ENCODE assay signal across 8 cellular contexts in the genomic region with DNA sequence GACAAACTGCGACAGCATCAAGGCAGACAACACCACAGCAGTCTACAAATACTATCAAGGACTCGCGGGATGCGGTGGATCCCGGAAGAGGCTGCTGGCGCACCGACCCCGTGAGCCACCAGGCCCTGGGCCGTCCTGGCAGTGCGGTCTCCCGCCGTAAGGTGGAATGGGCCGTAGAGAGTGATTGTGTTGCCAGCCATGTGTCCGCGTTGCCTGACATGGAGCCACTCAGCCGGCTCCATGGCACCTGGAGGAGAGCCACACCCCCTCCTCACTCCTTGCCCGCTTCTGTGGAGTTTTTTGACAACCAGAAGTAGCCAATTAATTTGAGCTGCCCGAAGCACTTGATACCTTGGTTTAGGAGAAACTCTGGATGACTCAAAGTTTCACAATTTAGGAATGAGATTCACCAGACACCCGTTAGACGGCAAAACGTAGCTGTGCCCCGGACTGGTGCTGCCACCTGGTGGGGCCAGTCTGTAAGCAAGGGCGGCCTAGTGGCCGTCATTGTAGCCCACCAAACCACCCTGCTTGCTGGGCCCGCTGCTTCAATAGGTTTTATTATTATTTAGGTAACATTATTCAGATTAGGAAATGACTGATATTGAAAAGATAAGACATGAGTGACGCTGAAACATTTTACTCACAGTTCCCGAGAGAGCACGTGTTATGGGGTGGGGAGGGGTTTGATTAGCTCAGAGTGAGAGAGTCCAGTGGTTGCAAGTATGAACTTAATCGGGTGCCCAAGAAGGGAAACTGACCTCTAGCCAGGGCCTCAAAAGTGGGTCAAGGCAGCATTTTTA. TPM values are rescaled to one million over a fixed set of nuclear protein-coding genes. Genes with fewer than 3 reads are reported as not detected.
DNase-seq lines count a peak whose midpoint lies in the region; ATAC-seq and TF ChIP-seq lines count a peak whose summit lies in the region.

No MANE protein-coding gene starts in this region.

- H3K27me3 Mint-ChIP-seq in CD14-positive monocyte (ENCODE audit: low read depth in 3 of 3), result peaks cover 26 to 35% (median 27%) of the 10 kb centered on the region in 3 donors

- peak overlapping the region; percentile 21 to 81 for H3K4me3 Mint-ChIP-seq in CD14-positive monocyte

- no peaks in the 10 kb centered on the region for H3K27me3 ChIP-seq in endocrine pancreas (ENCODE audit: control insufficient read depth, insufficient read depth, low read length)

- H3K36me3 Mint-ChIP-seq in CD14-positive monocyte, result no peaks in the 10 kb centered on the region

- H3K9me3 ChIP-seq in endocrine pancreas (ENCODE audit: control insufficient read depth, low read length) (no peaks in the 10 kb centered on the region), mucosa of descending colon (no peaks in the 10 kb centered on the region)

- intact Hi-C loops in CD14-positive monocyte (cut with micrococcal nuclease) (no loop called here), mucosa of descending colon (cut with DNase I, micrococcal nuclease) (loop anchor here (10.0 kb wide), 1 partner anchor 148 kb away; the partner anchor contains the start of genes MZT2B (in 2 of the 2) and SMPD4 (in 2 of the 2))

- no peaks in the 10 kb centered on the region for H3K36me3 ChIP-seq in endocrine pancreas (ENCODE audit: control insufficient read depth, insufficient read depth, low read length)
- no peaks in the 10 kb centered on the region for H3K36me3 ChIP-seq in mucosa of descending colon (ENCODE audit: low read depth)

- H3K4me1 ChIP-seq in endocrine pancreas (ENCODE audit: control insufficient read depth, insufficient read depth, low read length) (no peaks in the 10 kb centered on the region), mucosa of descending colon (ENCODE audit: low read depth) (no peaks in the 10 kb centered on the region)

- TF ChIP-seq CTCF in CD14-positive monocyte (IDR thresholded peaks at IDR 0.05) (peak; percentile 95), mucosa of descending colon (IDR thresholded peaks at IDR 0.05) (peak; percentile 91)

- peaks cover 10% of the 10 kb centered on the region for H3K4me1 Mint-ChIP-seq in CD14-positive monocyte

- DNase-seq in CD14-positive monocyte (ENCODE audit: low spot score), result no peak
- peak; percentile 85 for DNase-seq in NCI-H82 (lab: John Stamatoyannopoulos, UW)
- peak in 2 of 3 experiments; percentile 45 to 47 for DNase-seq in activated CD8-positive, alpha-beta memory T cell treated with anti-CD3 and anti-CD28 coated beads for 48 hours (ENCODE audit: low read depth in 2 of 3, low spot score in 2 of 3)
- DNase-seq in mucosa of descending colon, result peak in 2 of 3 donors; percentile 81 to 84
- peak; percentile 56 for DNase-seq in stimulated activated CD8-positive, alpha-beta memory T cell treated with anti-CD3 and anti-CD28 coated beads, Interleukin-7, amount 100 ng/mL, for 24 hours (ENCODE audit: low read depth)

- no peak overlapping the region for H3K27ac Mint-ChIP-seq in CD14-positive monocyte

- peak; percentile 67 for ATAC-seq in GM18873 (IDR thresholded peaks at IDR 0.05; ENCODE audit: low FRiP score, unreplicated experiment)
- peak; percentile 85 for ATAC-seq in HG03280 (IDR thresholded peaks at IDR 0.05; ENCODE audit: unreplicated experiment)
- ATAC-seq in mucosa of descending colon, result peak; percentile 76

- H3K4me3 ChIP-seq in endocrine pancreas (ENCODE audit: control insufficient read depth, insufficient read depth, low read length), result peak overlapping the region; percentile 24
- no peak overlapping the region for H3K4me3 ChIP-seq in mucosa of descending colon

- H3K9ac ChIP-seq in endocrine pancreas (ENCODE audit: control insufficient read depth, insufficient read depth, low read length), result no peak overlapping the region

- H3K9me3 Mint-ChIP-seq in CD14-positive monocyte, result peaks cover 0 to 8% (median 5%) of the 10 kb centered on the region in 7 donors

RNA-seq across cellular contexts. Expression of gene IMP4, which starts 10.2 kb away (rescaled TPM):
- polyA plus RNA-seq in CD14-positive monocyte, result 10 to 100 TPM; 57.6 to 58.5 TPM
- total RNA-seq in mucosa of descending colon, result 10 to 100 TPM; 52.7 to 70.4 (median 56.0) TPM

RNA-seq across cellular contexts. Expression of gene PTPN18, which starts 23.4 kb away (rescaled TPM):
- polyA plus RNA-seq in CD14-positive monocyte, result 100 to 1,000 TPM in 1 of 2 donors, 10 to 100 TPM in 1; 72.2 to 102 TPM
- total RNA-seq in mucosa of descending colon, result 100 to 1,000 TPM; 115 to 197 (median 120) TPM

Comparison
In these comparisons a context has a peak if more than half of its experiments do, and no peak if none do; other contexts are left out.
1. intact Hi-C loops: an anchor here in mucosa of descending colon (10.0 kb wide); none called in CD14-positive monocyte.